In the genomic region with DNA sequence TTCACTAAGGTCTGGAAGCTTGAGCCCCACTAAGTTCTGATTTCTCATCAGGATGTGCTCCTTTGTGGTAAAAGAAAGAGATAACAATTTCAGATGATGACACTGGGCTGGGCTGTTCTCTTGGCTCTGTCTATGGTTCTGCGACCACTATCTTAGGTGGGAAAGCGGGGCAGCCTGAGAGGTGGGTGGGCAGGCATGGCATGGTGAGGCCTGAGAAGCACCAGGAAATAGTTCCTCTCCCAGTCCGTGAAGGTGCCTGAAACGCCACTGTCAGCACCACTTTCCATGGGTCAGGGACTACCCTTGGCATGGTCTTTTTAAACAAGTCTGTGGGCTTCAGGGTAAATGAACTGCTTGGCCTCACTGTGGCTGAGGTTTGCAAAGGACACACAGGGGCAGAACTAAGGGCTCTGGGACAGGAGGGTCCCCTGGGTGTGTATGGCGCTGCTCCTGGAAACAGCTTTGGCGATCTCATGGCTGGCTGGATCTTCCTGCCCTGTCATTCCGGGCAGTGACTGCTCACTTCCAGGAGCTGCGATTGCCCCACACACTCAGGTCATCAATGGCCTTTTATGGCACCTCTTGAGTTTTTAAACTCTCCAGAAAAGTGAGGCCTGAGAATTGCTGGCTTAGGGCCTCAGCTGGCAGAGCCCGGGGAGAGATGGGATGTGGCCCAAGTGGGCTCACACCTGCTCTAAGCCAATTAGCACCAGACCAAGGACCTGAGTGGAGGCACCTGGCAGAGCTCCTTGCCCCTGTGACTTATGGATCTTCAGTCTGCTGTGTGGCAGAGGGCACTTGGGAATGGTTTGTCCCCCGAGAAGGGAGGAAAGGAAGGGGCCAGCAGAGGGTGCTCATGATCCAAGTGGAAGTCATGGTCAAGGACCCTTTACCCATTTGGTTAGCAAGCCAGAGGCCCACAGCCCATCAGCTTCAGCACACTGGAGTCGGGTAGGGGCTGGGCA, we compare ENCODE assay signal across 1 cellular context.
TF ChIP-seq lines count a peak whose summit lies in the region.

No MANE protein-coding gene starts in this region.

TF ChIP-seq in HCT116, 20 proteins besides CTCF, POLR2A, EP300 and RAD21 (continued from another document):
- TF ChIP-seq, protein P1, sequence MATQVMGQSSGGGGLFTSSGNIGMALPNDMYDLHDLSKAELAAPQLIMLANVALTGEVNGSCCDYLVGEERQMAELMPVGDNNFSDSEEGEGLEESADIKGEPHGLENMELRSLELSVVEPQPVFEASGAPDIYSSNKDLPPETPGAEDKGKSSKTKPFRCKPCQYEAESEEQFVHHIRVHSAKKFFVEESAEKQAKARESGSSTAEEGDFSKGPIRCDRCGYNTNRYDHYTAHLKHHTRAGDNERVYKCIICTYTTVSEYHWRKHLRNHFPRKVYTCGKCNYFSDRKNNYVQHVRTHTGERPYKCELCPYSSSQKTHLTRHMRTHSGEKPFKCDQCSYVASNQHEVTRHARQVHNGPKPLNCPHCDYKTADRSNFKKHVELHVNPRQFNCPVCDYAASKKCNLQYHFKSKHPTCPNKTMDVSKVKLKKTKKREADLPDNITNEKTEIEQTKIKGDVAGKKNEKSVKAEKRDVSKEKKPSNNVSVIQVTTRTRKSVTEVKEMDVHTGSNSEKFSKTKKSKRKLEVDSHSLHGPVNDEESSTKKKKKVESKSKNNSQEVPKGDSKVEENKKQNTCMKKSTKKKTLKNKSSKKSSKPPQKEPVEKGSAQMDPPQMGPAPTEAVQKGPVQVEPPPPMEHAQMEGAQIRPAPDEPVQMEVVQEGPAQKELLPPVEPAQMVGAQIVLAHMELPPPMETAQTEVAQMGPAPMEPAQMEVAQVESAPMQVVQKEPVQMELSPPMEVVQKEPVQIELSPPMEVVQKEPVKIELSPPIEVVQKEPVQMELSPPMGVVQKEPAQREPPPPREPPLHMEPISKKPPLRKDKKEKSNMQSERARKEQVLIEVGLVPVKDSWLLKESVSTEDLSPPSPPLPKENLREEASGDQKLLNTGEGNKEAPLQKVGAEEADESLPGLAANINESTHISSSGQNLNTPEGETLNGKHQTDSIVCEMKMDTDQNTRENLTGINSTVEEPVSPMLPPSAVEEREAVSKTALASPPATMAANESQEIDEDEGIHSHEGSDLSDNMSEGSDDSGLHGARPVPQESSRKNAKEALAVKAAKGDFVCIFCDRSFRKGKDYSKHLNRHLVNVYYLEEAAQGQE (IDR thresholded peaks at IDR 0.05; ENCODE audit: low read depth) = no peak
- TF ChIP-seq CEBPB (IDR thresholded peaks at IDR 0.05; ENCODE audit: low read depth) (no peak), SRF (IDR thresholded peaks at IDR 0.05; ENCODE audit: low read depth) (no peak)
- TF ChIP-seq, protein P2, sequence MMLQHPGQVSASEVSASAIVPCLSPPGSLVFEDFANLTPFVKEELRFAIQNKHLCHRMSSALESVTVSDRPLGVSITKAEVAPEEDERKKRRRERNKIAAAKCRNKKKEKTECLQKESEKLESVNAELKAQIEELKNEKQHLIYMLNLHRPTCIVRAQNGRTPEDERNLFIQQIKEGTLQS (IDR thresholded peaks at IDR 0.05) = no peak
